ENCODE assay signal across 9 cellular contexts in genomic region chr11:93054881-93055280, GRCh38.
A peak's percentile ranks its signal among the peaks of the same experiment; 100 is the strongest.
DNase-seq lines count a peak whose midpoint lies in the region; TF ChIP-seq lines count a peak whose summit lies in the region.
"Had no signal": no experiment of that assay in that cellular context is flagged by ENCODE, and none has a peak within 500 bp of the region (broad histone marks: within the 10 kb centered on the region; RNA-seq: fewer than 3 reads in every experiment).

No MANE protein-coding gene starts in this region.

- H3K4me3 ChIP-seq in HFF-Myc (replicated peaks; ENCODE audit: low read depth, low read length) (no peak overlapping the region), hepatocyte (no peak overlapping the region), prostate gland (no peak overlapping the region), WERI-Rb-1 (ENCODE audit: low read depth, low read length) (no peak overlapping the region)

- no peaks in the 10 kb centered on the region for H3K9me3 ChIP-seq in hepatocyte (ENCODE audit: low read depth)
- H3K9me3 ChIP-seq in prostate gland = no peaks in the 10 kb centered on the region
- no peaks in the 10 kb centered on the region for H3K9me3 ChIP-seq in WERI-Rb-1 (ENCODE audit: severe bottlenecking)

- no peak overlapping the region for H3K27ac Mint-ChIP-seq in immature natural killer cell

- no peaks in the 10 kb centered on the region for H3K9me2 ChIP-seq in hepatocyte (replicated peaks; ENCODE audit: insufficient read depth)

- peaks cover 0 to 14% (median 2%) of the 10 kb centered on the region in 6 donors for H3K9me3 Mint-ChIP-seq in immature natural killer cell

- no peak overlapping the region for H2AFZ ChIP-seq in hepatocyte

- WGBS in hepatocyte (ENCODE audit: low lambda C conversion rate, missing lambda C conversion rate) = 82% methylated on average over 2 of the region's 2 CpGs
- 58% methylated on average over 2 of the region's 2 CpGs for WGBS in prostate gland

- H3K4me2 ChIP-seq in hepatocyte = no peak overlapping the region

- no peaks in the 10 kb centered on the region for H3K79me2 ChIP-seq in hepatocyte

- TF ChIP-seq CTCF in HFF-Myc (IDR thresholded peaks at IDR 0.05; ENCODE audit: low read depth, low read length, missing control alignments) (no peak), RWPE1 (conservative IDR thresholded peaks at IDR 0.05; ENCODE audit: low read depth) (no peak), hepatocyte (IDR thresholded peaks at IDR 0.05; ENCODE audit: poor library complexity) (no peak), prostate gland (IDR thresholded peaks at IDR 0.05) (no peak), WERI-Rb-1 (IDR thresholded peaks at IDR 0.05; ENCODE audit: low read depth, low read length) (no peak)

- no peak overlapping the region for H3K4me3 Mint-ChIP-seq in immature natural killer cell

- H3K4me1 ChIP-seq in hepatocyte (ENCODE audit: insufficient read depth) = peaks cover 11% of the 10 kb centered on the region
- H3K4me1 ChIP-seq in prostate gland (replicated peaks) = no peaks in the 10 kb centered on the region

- POLR2A ChIA-PET in RWPE1 (lab: Yijun Ruan, JAX; ENCODE audit: low non-redundant PET) = no interaction called here

- peaks cover 0 to 5% (median 0%) of the 10 kb centered on the region in 3 donors for H3K27me3 Mint-ChIP-seq in immature natural killer cell (ENCODE audit: low read depth in 3 of 3)

- H3K27ac ChIP-seq in RWPE1 (peak overlapping the region; percentile 76), hepatocyte (peak overlapping the region; percentile 28), prostate gland (no peak overlapping the region), WERI-Rb-1 (no peak overlapping the region)
- H3K27ac ChIP-seq: VCaP had no signal

- H3K36me3 ChIP-seq in hepatocyte (replicated peaks; ENCODE audit: insufficient read depth, low read depth) (no peaks in the 10 kb centered on the region), prostate gland (no peaks in the 10 kb centered on the region), WERI-Rb-1 (no peaks in the 10 kb centered on the region)

- intact Hi-C loops in prostate gland (cut with DNase I) = no loop called here

- H3K4me1 Mint-ChIP-seq in immature natural killer cell = no peaks in the 10 kb centered on the region

- DNase-seq in DMS53 (lab: John Stamatoyannopoulos, UW) (peak; percentile 88), HFF-Myc (ENCODE audit: extremely low read depth, low read depth) (peak; percentile 79), RWPE1 (ENCODE audit: low spot score) (peak; percentile 88), hepatocyte (ENCODE audit: low spot score) (peak; percentile 38), prostate gland (ENCODE audit: low spot score) (no peak), immature natural killer cell (no peak), WERI-Rb-1 (no peak), DMS79 treated with DMSO at 0.1 percent for 48 hours (lab: John Stamatoyannopoulos, UW) (no peak)

- CTCF ChIA-PET in RWPE1 (lab: Yijun Ruan, JAX) = interaction anchor here (0.6 kb wide), 1 partner anchor 345 kb away, joined by 3 read pairs; no protein-coding TSS in a partner anchor

- TF ChIP-seq POLR2A in prostate gland (IDR thresholded peaks at IDR 0.05) = no peak

- H4K20me1 ChIP-seq in hepatocyte (ENCODE audit: insufficient read depth, poor library complexity, severe bottlenecking) = no peaks in the 10 kb centered on the region

- H3K36me3 Mint-ChIP-seq in immature natural killer cell = no peaks in the 10 kb centered on the region

- no peaks in the 10 kb centered on the region for H3K27me3 ChIP-seq in hepatocyte
- H3K27me3 ChIP-seq in prostate gland (replicated peaks; ENCODE audit: insufficient read depth) = no peaks in the 10 kb centered on the region
- no peaks in the 10 kb centered on the region for H3K27me3 ChIP-seq in WERI-Rb-1 (ENCODE audit: insufficient read depth, low read depth, severe bottlenecking)

Comparison
In these comparisons a context has a peak if more than half of its experiments do, and no peak if none do; other contexts are left out.
1. DNase-seq: peak in DMS53 (single experiment), HFF-Myc (single experiment), RWPE1 (single experiment) and hepatocyte (single experiment); none in prostate gland (single experiment), immature natural killer cell (0 of 3), WERI-Rb-1 (single experiment) and DMS79 treated with DMSO at 0.1 percent for 48 hours (single experiment).
2. H3K27ac ChIP-seq: peak in RWPE1 (single experiment) and hepatocyte (single experiment); none in prostate gland (0 of 2) and WERI-Rb-1 (single experiment).